8 cellular contexts compared by ENCODE assay signal in genomic region chr17:81399481-81400153, GRCh38. TPM values are rescaled to one million over a fixed set of nuclear protein-coding genes. Genes with fewer than 3 reads are reported as not detected.
DNase-seq lines count a peak whose midpoint lies in the region; ATAC-seq and TF ChIP-seq lines count a peak whose summit lies in the region.

No MANE protein-coding gene starts in this region.

- H3K9me3 Mint-ChIP-seq in T-helper 2 cell treated with Interferon-gamma antibody and Interleukin-4, amounts not matched to agents 5 μg/mL and 100 μg/mL, for 36 hours = no peaks in the 10 kb centered on the region

- no peak for ATAC-seq in GM18505 (IDR thresholded peaks at IDR 0.05; ENCODE audit: unreplicated experiment)

- peaks cover 70% of the 10 kb centered on the region for H3K27me3 Mint-ChIP-seq in T-helper 2 cell treated with Interferon-gamma antibody and Interleukin-4, amounts not matched to agents 5 μg/mL and 100 μg/mL, for 36 hours (ENCODE audit: low read depth)

- no peak for TF ChIP-seq CTCF in kidney epithelial cell (IDR thresholded peaks at IDR 0.05; ENCODE audit: insufficient read depth, low read length, poor library complexity, severe bottlenecking)

- no peaks in the 10 kb centered on the region for H3K27me3 ChIP-seq in adipocyte (replicated peaks; ENCODE audit: control insufficient read depth, insufficient read depth, low read length)
- H3K27me3 ChIP-seq in kidney epithelial cell (ENCODE audit: control insufficient read depth, insufficient read depth, low read length) = no peaks in the 10 kb centered on the region

- peak overlapping the region; percentile 88 for H3K27ac ChIP-seq in temporal lobe (ENCODE audit: low read depth, low read length)

- H3K4me1 Mint-ChIP-seq in T-helper 2 cell treated with Interferon-gamma antibody and Interleukin-4, amounts not matched to agents 5 μg/mL and 100 μg/mL, for 36 hours (ENCODE audit: low read depth) = peaks cover 5% of the 10 kb centered on the region

- H3K4me3 ChIP-seq in adipocyte (ENCODE audit: low read length) (peak overlapping the region; percentile 85), kidney epithelial cell (ENCODE audit: low read depth, low read length) (peak overlapping the region; percentile 54)

- H3K36me3 ChIP-seq in adipocyte (ENCODE audit: control insufficient read depth, insufficient read depth, low read length, severe bottlenecking) = no peaks in the 10 kb centered on the region
- H3K36me3 ChIP-seq in kidney epithelial cell (ENCODE audit: control insufficient read depth, insufficient read depth, low read length) = no peaks in the 10 kb centered on the region

- H3K9ac ChIP-seq in adipocyte (ENCODE audit: low read length) = peak overlapping the region; percentile 97

- H3K4me3 Mint-ChIP-seq in T-helper 2 cell treated with Interferon-gamma antibody and Interleukin-4, amounts not matched to agents 5 μg/mL and 100 μg/mL, for 36 hours = peak overlapping the region; percentile 70

- H3K27ac Mint-ChIP-seq in T-helper 2 cell treated with Interferon-gamma antibody and Interleukin-4, amounts not matched to agents 5 μg/mL and 100 μg/mL, for 36 hours = no peak overlapping the region

- peaks cover 47% of the 10 kb centered on the region for H3K4me1 ChIP-seq in adipocyte (ENCODE audit: control insufficient read depth, insufficient read depth, low read length)

- H3K9me3 ChIP-seq in adipocyte (ENCODE audit: control insufficient read depth, low read length) = no peaks in the 10 kb centered on the region

- DNase-seq in T-helper 2 cell treated with Interferon-gamma antibody and Interleukin-4, amounts not matched to agents 5 μg/mL and 100 μg/mL, for 36 hours (ENCODE audit: low spot score) = no peak
- DNase-seq in T-helper 2 cell (no peak), adipocyte (ENCODE audit: low read depth) (peak; percentile 74), kidney epithelial cell (ENCODE audit: low read depth) (no peak), occipital lobe (lab: John Stamatoyannopoulos, UW) (no peak)
- DNase-seq in activated CD8-positive, alpha-beta memory T cell treated with anti-CD3 and anti-CD28 coated beads, Interleukin-2, amount 50 U/mL, for 4 hours = no peak

- peaks cover 8% of the 10 kb centered on the region for H3K36me3 Mint-ChIP-seq in T-helper 2 cell treated with Interferon-gamma antibody and Interleukin-4, amounts not matched to agents 5 μg/mL and 100 μg/mL, for 36 hours (ENCODE audit: low read depth)

- TF ChIP-seq POLR2A in GM18505 (IDR thresholded peaks at IDR 0.05; ENCODE audit: borderline replicate concordance, extremely low read depth, insufficient read depth, insufficient read length) = no peak

RNA-seq across cellular contexts. Expression of gene BAHCC1, which starts 4.4 kb away (rescaled TPM):
- total RNA-seq in kidney epithelial cell = 6.6 and 15.1 TPM in 2 replicates
- 16.7 TPM for total RNA-seq in temporal lobe
- total RNA-seq in occipital lobe = 7.6 TPM
